In genomic region chr11:125923012-125923579, GRCh38 we compare ENCODE assay signal across 8 cellular contexts. TPM values are rescaled to one million over a fixed set of nuclear protein-coding genes. Genes with fewer than 3 reads are reported as not detected.
DNase-seq lines count a peak whose midpoint lies in the region; ATAC-seq and TF ChIP-seq lines count a peak whose summit lies in the region.

No MANE protein-coding gene starts in this region.

- no peak overlapping the region for H3K9ac ChIP-seq in SK-N-SH

- TF ChIP-seq CTCF in C4-2B (conservative IDR thresholded peaks at IDR 0.05) = peak; percentile 93
- TF ChIP-seq CTCF in GM20000 (IDR thresholded peaks at IDR 0.05; ENCODE audit: extremely low read depth, missing control alignments) = peak; percentile 57
- peak; percentile 90 for TF ChIP-seq CTCF in SK-N-SH (IDR thresholded peaks at IDR 0.05)

- H3K9me3 ChIP-seq in SK-N-SH = no peaks in the 10 kb centered on the region

- DNase-seq in GM20000 (ENCODE audit: low spot score) (peak; percentile 75), NAMALWA (ENCODE audit: low spot score) (peak; percentile 81), SK-N-SH (peak; percentile 74), amygdala (lab: John Stamatoyannopoulos, UW) (peak in 30 of 56 donors; percentile 11 to 75 (median 32)), left ventricle myocardium superior (no peak), retina (peak; percentile 72)

- H4K20me1 ChIP-seq in SK-N-SH (ENCODE audit: insufficient read depth) = no peaks in the 10 kb centered on the region

- ATAC-seq in left ventricle myocardium superior = peak; percentile 85
- no peak for ATAC-seq in GM18520 (IDR thresholded peaks at IDR 0.05; ENCODE audit: unreplicated experiment)

- H3K4me3 ChIP-seq in SK-N-SH (ENCODE audit: low read depth in 2 of 2, low read length in 1 of 2) = no peak overlapping the region; a peak in 1 of 4 replicates

- POLR2A ChIA-PET in SK-N-SH (lab: Yijun Ruan, JAX) = interaction anchor here (1.5 kb wide), 1 partner anchor 139 kb away, joined by 5 read pairs; no protein-coding TSS in a partner anchor

- H3K27me3 ChIP-seq in SK-N-SH (ENCODE audit: insufficient read depth) = peaks cover 38% of the 10 kb centered on the region; the same call in 1 of the 2 replicates

- H3K36me3 ChIP-seq in SK-N-SH (replicated peaks in 1 of 2; ENCODE audit: control insufficient read depth in 1 of 2, insufficient read depth in 2 of 2, low read length in 1 of 2) = no peaks in the 10 kb centered on the region

- CTCF ChIA-PET in SK-N-SH (lab: Yijun Ruan, JAX) = interaction anchor here (0.6 to 5.3 kb wide), 31 partner anchors 9 to 387 kb away, joined by 3 to 63 read pairs (median 4); partner anchors contain the start of gene CDON

- H3K79me2 ChIP-seq in SK-N-SH (ENCODE audit: insufficient read depth) = no peaks in the 10 kb centered on the region

- intact Hi-C loops in left ventricle myocardium superior (cut with micrococcal nuclease) = no loop called here

- H3K4me1 ChIP-seq in SK-N-SH (ENCODE audit: control insufficient read depth in 1 of 2, insufficient read depth in 2 of 2, low read depth in 1 of 2, low read length in 1 of 2) = peaks cover 0 to 26% of the 10 kb centered on the region in 2 experiments; a peak in 1 of 4 replicates

- WGBS in SK-N-SH (ENCODE audit: low lambda C conversion rate) = 2% methylated on average over 8 of the region's 8 CpGs

- H2AFZ ChIP-seq in SK-N-SH (ENCODE audit: low read depth) = no peak overlapping the region

- H3K4me2 ChIP-seq in SK-N-SH = no peak overlapping the region

- H3K9me2 ChIP-seq in SK-N-SH = no peaks in the 10 kb centered on the region

- H3K27ac ChIP-seq in C4-2B (no peak overlapping the region), SK-N-SH (ENCODE audit: low read depth in 2 of 2, low read length in 1 of 2) (no peak overlapping the region)

- no peak for TF ChIP-seq EP300 in SK-N-SH (IDR thresholded peaks at IDR 0.05; ENCODE audit: borderline replicate concordance in 1 of 2, low read depth in 1 of 2, low read length in 1 of 2)

- peak; percentile 98 for TF ChIP-seq RAD21 in SK-N-SH (IDR thresholded peaks at IDR 0.05; ENCODE audit: low read length)

- H3F3A ChIP-seq in SK-N-SH (replicated peaks; ENCODE audit: insufficient read depth) = no peaks in the 10 kb centered on the region

TF ChIP-seq in SK-N-SH, 30 proteins besides CTCF, POLR2A, EP300 and RAD21:
- TF ChIP-seq FOXJ3 (CRISPR knock-in tag; IDR thresholded peaks at IDR 0.05) = no peak
- TF ChIP-seq USF2 (IDR thresholded peaks at IDR 0.05; ENCODE audit: borderline replicate concordance, low read depth, low read length) = no peak
- peak; percentile 19 for TF ChIP-seq CHD2 (IDR thresholded peaks at IDR 0.05; ENCODE audit: low read length, partially characterized antibody)
- TF ChIP-seq SMC3 (IDR thresholded peaks at IDR 0.05; ENCODE audit: low read depth, low read length) = peak; percentile 96
- TF ChIP-seq GATA2 (CRISPR knock-in tag; IDR thresholded peaks at IDR 0.05) = 0 out of 2 replicates have a peak, but pooled peaks have one; percentile 12

RNA-seq across cellular contexts. Expression of gene DDX25, which starts 18.8 kb away (rescaled TPM):
- 0.12 and 0.39 TPM in 2 replicates for polyA plus RNA-seq in SK-N-SH (2012; rRNA removed)
- 0.24 and 0.42 TPM in 2 replicates for polyA plus RNA-seq in SK-N-SH (2012; cell fraction: cytosol; rRNA removed)
- 0.29 TPM in 2 replicates for polyA plus RNA-seq in SK-N-SH (2012; cell fraction: nucleus; rRNA removed)
- total RNA-seq in left ventricle myocardium superior = not detected

RNA-seq across cellular contexts. Expression of gene PUS3, which starts 20.1 kb away (rescaled TPM):
- polyA plus RNA-seq in SK-N-SH (2012; rRNA removed) = 7.0 and 8.3 TPM in 2 replicates
- polyA plus RNA-seq in SK-N-SH (2012; cell fraction: cytosol; rRNA removed) = 9.7 and 11.4 TPM in 2 replicates
- 3.1 and 5.0 TPM in 2 replicates for polyA plus RNA-seq in SK-N-SH (2012; cell fraction: nucleus; rRNA removed)
- 7.1 TPM for total RNA-seq in left ventricle myocardium superior

RNA-seq across cellular contexts. Expression of gene VSIG10L2, which starts 22.7 kb away (rescaled TPM):
- 0.02 and 0.16 TPM in 2 replicates for polyA plus RNA-seq in SK-N-SH (2012; rRNA removed)
- 0.01 and 0.05 TPM in 2 replicates for polyA plus RNA-seq in SK-N-SH (2012; cell fraction: cytosol; rRNA removed)
- polyA plus RNA-seq in SK-N-SH (2012; cell fraction: nucleus; rRNA removed) = 0.16 and 0.85 TPM in 2 replicates
- total RNA-seq in left ventricle myocardium superior = not detected

RNA-seq across cellular contexts. Expression of gene HYLS1, which starts 35.6 kb away (rescaled TPM):
- polyA plus RNA-seq in SK-N-SH (2012; rRNA removed) = 1.3 and 1.4 TPM in 2 replicates
- polyA plus RNA-seq in SK-N-SH (2012; cell fraction: cytosol; rRNA removed) = 1.9 TPM in 2 replicates
- polyA plus RNA-seq in SK-N-SH (2012; cell fraction: nucleus; rRNA removed) = 1.00 and 1.6 TPM in 2 replicates
- total RNA-seq in left ventricle myocardium superior = 5.2 TPM
